In the genomic region with DNA sequence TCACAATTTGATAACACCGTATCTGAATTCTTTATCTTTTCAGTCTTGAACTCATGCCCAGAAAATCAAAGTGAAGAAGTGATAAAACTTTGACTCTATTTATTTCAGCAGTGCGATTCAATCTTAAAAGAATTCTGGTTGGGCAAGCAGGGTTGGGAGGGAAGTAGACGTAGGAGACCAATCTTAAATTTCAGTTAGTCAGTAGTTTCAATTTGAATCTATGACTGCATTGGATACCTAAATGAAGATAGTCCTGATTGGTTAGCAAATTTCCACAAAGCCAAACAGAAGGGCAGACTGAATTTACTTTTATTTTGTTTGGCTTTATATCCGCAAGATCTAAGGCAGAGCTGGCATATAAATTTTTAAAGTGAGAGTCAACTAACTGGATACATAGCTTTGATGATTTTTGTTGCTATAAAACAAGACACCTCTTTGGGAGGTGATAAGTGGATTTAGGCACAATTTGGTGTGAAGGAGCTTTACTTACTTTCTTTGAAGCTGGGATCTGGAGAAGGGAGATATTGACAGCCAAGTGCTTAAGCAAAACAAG, we compare ENCODE assay signal across 12 cellular contexts. TPM values are rescaled to one million over a fixed set of nuclear protein-coding genes. Genes with fewer than 3 reads are reported as not detected.
DNase-seq lines count a peak whose midpoint lies in the region; ATAC-seq and TF ChIP-seq lines count a peak whose summit lies in the region.
"Had no signal": no experiment of that assay in that cellular context is flagged by ENCODE, and none has a peak within 500 bp of the region (broad histone marks: within the 10 kb centered on the region; RNA-seq: fewer than 3 reads in every experiment).

No MANE protein-coding gene starts in this region.

- CTCF ChIA-PET in A673 (lab: Charles Lee), result no interaction called here

- H3K27me3 ChIP-seq in A673 (replicated peaks; ENCODE audit: insufficient read depth, low read depth, low read length, poor library complexity) (no peaks in the 10 kb centered on the region), adrenal gland (no peaks in the 10 kb centered on the region), hepatocyte (no peaks in the 10 kb centered on the region), ovary (no peaks in the 10 kb centered on the region)

- DNase-seq in A673 (ENCODE audit: low spot score) (peak; percentile 35), adrenal gland (peak in 4 of 7 donors; percentile 18 to 44 (median 40)), hepatocyte (ENCODE audit: low spot score) (no peak), ovary (no peak), GM20000 (ENCODE audit: low spot score) (no peak), NCI-H146 (lab: John Stamatoyannopoulos, UW) (no peak)
- no peak for DNase-seq in activated T-cell treated with anti-CD3 and anti-CD28 coated beads, Interleukin-2, amount 50 U/mL, for 1 hour
- DNase-seq: activated CD4-positive, alpha-beta memory T cell treated with anti-CD3 and anti-CD28 coated beads for 36 hours; DMS 273 treated with DMSO at 0.1 percent for 48 hours; NCI-H1105 treated with DMSO at 0.1 percent for 48 hours; transverse colon had no signal

- TF ChIP-seq CTCF in A673 (conservative IDR thresholded peaks at IDR 0.05; ENCODE audit: low read depth, low read length) (no peak), adrenal gland (IDR thresholded peaks at IDR 0.05) (no peak), hepatocyte (IDR thresholded peaks at IDR 0.05; ENCODE audit: poor library complexity) (no peak), ovary (IDR thresholded peaks at IDR 0.05) (no peak), GM20000 (IDR thresholded peaks at IDR 0.05; ENCODE audit: extremely low read depth, missing control alignments) (no peak)

- TF ChIP-seq POLR2A in adrenal gland (IDR thresholded peaks at IDR 0.05), result peak in 1 of 2 donors; percentile 59
- TF ChIP-seq POLR2A in ovary (IDR thresholded peaks at IDR 0.05), result no peak

- H3K36me3 ChIP-seq in A673 (ENCODE audit: insufficient read depth, low read length, poor library complexity, severe bottlenecking) (no peaks in the 10 kb centered on the region), adrenal gland (replicated peaks in 1 of 2) (no peaks in the 10 kb centered on the region), hepatocyte (replicated peaks; ENCODE audit: insufficient read depth, low read depth) (no peaks in the 10 kb centered on the region), ovary (no peaks in the 10 kb centered on the region)
- H3K36me3 ChIP-seq: transverse colon had no signal

- H3K79me2 ChIP-seq in hepatocyte, result peaks cover 19% of the 10 kb centered on the region

- no peak for TF ChIP-seq EP300 in ovary (IDR thresholded peaks at IDR 0.05)

- no peaks in the 10 kb centered on the region for H3K9me2 ChIP-seq in hepatocyte (replicated peaks; ENCODE audit: insufficient read depth)

- peak overlapping the region; percentile 66 for H3K27ac ChIP-seq in A673 (ENCODE audit: low read depth, low read length, poor library complexity, severe bottlenecking)
- peak overlapping the region in 4 of 5 donors; percentile 52 to 87 (median 80) for H3K27ac ChIP-seq in adrenal gland
- no peak overlapping the region for H3K27ac ChIP-seq in hepatocyte
- peak overlapping the region in 1 of 2 donors; percentile 89 for H3K27ac ChIP-seq in ovary

- intact Hi-C loops in A673 (cut with micrococcal nuclease; ENCODE audit: unreplicated experiment) (no loop called here), adrenal gland (cut with DNase I) (no loop called here), ovary (cut with DNase I) (no loop called here)

- no TSS peak for BruUV-seq in A673 (replicated peaks; lab: Mats Ljungman, UMichigan)

- H3K9me3 ChIP-seq in A673 (ENCODE audit: low read depth, low read length, poor library complexity, severe bottlenecking) (no peaks in the 10 kb centered on the region), adrenal gland (replicated peaks in 1 of 3) (no peaks in the 10 kb centered on the region), hepatocyte (ENCODE audit: low read depth) (no peaks in the 10 kb centered on the region), ovary (no peaks in the 10 kb centered on the region)
- H3K9me3 ChIP-seq: transverse colon had no signal

- POLR2A ChIA-PET in A673 (lab: Charles Lee; ENCODE audit: low non-redundant PET), result no interaction called here

- ATAC-seq in HG02870 (IDR thresholded peaks at IDR 0.05; ENCODE audit: unreplicated experiment), result no peak

- peak overlapping the region; percentile 92 for H3K4me2 ChIP-seq in hepatocyte

- H3K4me1 ChIP-seq in A673 (ENCODE audit: insufficient read depth, low read length, poor library complexity, severe bottlenecking), result peaks cover 38% of the 10 kb centered on the region
- H3K4me1 ChIP-seq in adrenal gland (replicated peaks in 1 of 2), result peaks cover 22 to 37% of the 10 kb centered on the region in 2 donors
- peaks cover 18% of the 10 kb centered on the region for H3K4me1 ChIP-seq in hepatocyte (ENCODE audit: insufficient read depth)
- peaks cover 14% of the 10 kb centered on the region for H3K4me1 ChIP-seq in ovary (ENCODE audit: insufficient read depth)

- H2AFZ ChIP-seq in hepatocyte, result no peak overlapping the region

- H3K4me3 ChIP-seq in A673 (ENCODE audit: low read depth, low read length, poor library complexity, severe bottlenecking) (no peak overlapping the region), adrenal gland (peak overlapping the region in 2 of 4 donors; percentile 11 to 66), hepatocyte (no peak overlapping the region), ovary (peak overlapping the region; percentile 87)
- H3K4me3 ChIP-seq: transverse colon had no signal

- 24 to 39% (median 35%) methylated on average over 4 of the region's 4 CpGs for WGBS in adrenal gland, 4 donors
- WGBS in hepatocyte (ENCODE audit: low lambda C conversion rate, missing lambda C conversion rate), result 61% methylated on average over 4 of the region's 4 CpGs
- WGBS in ovary, 3 donors, result 15 to 31% (median 19%) methylated on average over 4 of the region's 4 CpGs

- H4K20me1 ChIP-seq in hepatocyte (ENCODE audit: insufficient read depth, poor library complexity, severe bottlenecking), result no peaks in the 10 kb centered on the region

RNA-seq across cellular contexts. Expression of gene ACSS3, which starts 2.6 kb away (rescaled TPM):
- total RNA-seq in A673 (2021), result 7.7 and 10.3 TPM in 2 replicates
- total RNA-seq in adrenal gland, result 10 to 100 TPM; 26.9 to 90.0 (median 51.2) TPM
- polyA plus RNA-seq in adrenal gland, result 10 to 100 TPM in 2 of 3 donors, 1 to 10 TPM in 1; 9.4 to 18.1 (median 12.9) TPM
- total RNA-seq in hepatocyte, result 18.8 and 31.4 TPM in 2 replicates
- polyA plus RNA-seq in hepatocyte, result 8.0 and 8.5 TPM in 2 replicates
- total RNA-seq in ovary, result 10 to 100 TPM; 29.9 to 67.0 (median 43.7) TPM
- 10 to 100 TPM; 15.8 to 30.7 TPM for polyA plus RNA-seq in ovary
- total RNA-seq: activated CD4-positive, alpha-beta memory T cell treated with anti-CD3 and anti-CD28 coated beads for 36 hours had no signal

Comparison
In these comparisons a context has a peak if more than half of its experiments do, and no peak if none do; other contexts are left out.
1. DNase-seq: peak in A673 (single experiment) and adrenal gland (4 of 7); none in hepatocyte (single experiment), ovary (0 of 5), GM20000 (single experiment), NCI-H146 (single experiment) and activated T-cell treated with anti-CD3 and anti-CD28 coated beads, Interleukin-2, amount 50 U/mL, for 1 hour (single experiment).